Comparison of ENCODE assay signal across 8 cellular contexts in genomic region chr17:3558603-3559269, GRCh38. TPM values are rescaled to one million over a fixed set of nuclear protein-coding genes. Genes with fewer than 3 reads are reported as not detected.
DNase-seq lines count a peak whose midpoint lies in the region; ATAC-seq and TF ChIP-seq lines count a peak whose summit lies in the region.

No MANE protein-coding gene starts in this region.

- H3K9me3 Mint-ChIP-seq in activated CD4-positive, alpha-beta T cell treated with anti-CD3 and anti-CD28 coated beads, Interleukin-2, amount 10 ng/mL, durations not matched to agents 7 days and 5 days: no peaks in the 10 kb centered on the region

- peak overlapping the region; percentile 52 for H3K27ac Mint-ChIP-seq in activated CD4-positive, alpha-beta T cell treated with anti-CD3 and anti-CD28 coated beads, Interleukin-2, amount 10 ng/mL, durations not matched to agents 7 days and 5 days

- no peaks in the 10 kb centered on the region for H3K27me3 Mint-ChIP-seq in activated CD4-positive, alpha-beta T cell treated with anti-CD3 and anti-CD28 coated beads, Interleukin-2, amount 10 ng/mL, durations not matched to agents 7 days and 5 days

- ATAC-seq in GM19455 (IDR thresholded peaks at IDR 0.05; ENCODE audit: unreplicated experiment): peak; percentile 68
- peak; percentile 42 for ATAC-seq in HG03469 (IDR thresholded peaks at IDR 0.05; ENCODE audit: unreplicated experiment)

- CTCF ChIA-PET in activated CD4-positive, alpha-beta T cell treated with anti-CD3 and anti-CD28 coated beads, Interleukin-2, amount 10 ng/mL, durations not matched to agents 7 days and 5 days (lab: Charles Lee): no interaction called here

- peaks cover 12% of the 10 kb centered on the region for H3K4me1 Mint-ChIP-seq in activated CD4-positive, alpha-beta T cell treated with anti-CD3 and anti-CD28 coated beads, Interleukin-2, amount 10 ng/mL, durations not matched to agents 7 days and 5 days

- no peak overlapping the region for H3K4me3 ChIP-seq in fibroblast of the aortic adventitia (ENCODE audit: low read depth, low read length)

- no peaks in the 10 kb centered on the region for H3K36me3 Mint-ChIP-seq in activated CD4-positive, alpha-beta T cell treated with anti-CD3 and anti-CD28 coated beads, Interleukin-2, amount 10 ng/mL, durations not matched to agents 7 days and 5 days (ENCODE audit: low read depth)

- H3K4me3 Mint-ChIP-seq in activated CD4-positive, alpha-beta T cell treated with anti-CD3 and anti-CD28 coated beads, Interleukin-2, amount 10 ng/mL, durations not matched to agents 7 days and 5 days: no peak overlapping the region

- TF ChIP-seq CTCF in fibroblast of the aortic adventitia (IDR thresholded peaks at IDR 0.05; ENCODE audit: insufficient read depth, low read length): no peak

- peak; percentile 99 for DNase-seq in DMS53 (lab: John Stamatoyannopoulos, UW)
- peak; percentile 34 for DNase-seq in activated CD4-positive, alpha-beta T cell treated with anti-CD3 and anti-CD28 coated beads, Interleukin-2, amount 10 ng/mL, durations not matched to agents 7 days and 5 days
- DNase-seq in fibroblast of the aortic adventitia (ENCODE audit: low read depth): peak; percentile 15
- peak; percentile 10 to 22 (median 18) for DNase-seq in stimulated activated CD4-positive, alpha-beta T cell treated with anti-CD3 and anti-CD28 coated beads, TNF-alpha, amount 100 ng/mL, for 1 hour (ENCODE audit: low read depth in 3 of 3, low spot score in 1 of 3)
- no peak for DNase-seq in NCI-H187 treated with DMSO at 0.1 percent for 48 hours (lab: John Stamatoyannopoulos, UW)
- no peak for DNase-seq in cortex of kidney (lab: John Stamatoyannopoulos, UW)

- POLR2A ChIA-PET in activated CD4-positive, alpha-beta T cell treated with anti-CD3 and anti-CD28 coated beads, Interleukin-2, amount 10 ng/mL, durations not matched to agents 7 days and 5 days (lab: Charles Lee): interaction anchor here (0.6 to 0.9 kb wide), 2 partner anchors 9 to 77 kb away, joined by 3 read pairs; partner anchors contain the start of gene SHPK

RNA-seq across cellular contexts. Expression of gene TRPV3, which starts 1.1 kb away (rescaled TPM):
- under 1 TPM; 0.10 to 0.27 TPM for total RNA-seq in activated CD4-positive, alpha-beta T cell treated with anti-CD3 and anti-CD28 coated beads, Interleukin-2, amount 10 ng/mL, durations not matched to agents 7 days and 5 days
- total RNA-seq in fibroblast of the aortic adventitia (ENCODE audit: low replicate concordance): 1.5 and 1.9 TPM in 2 replicates

RNA-seq across cellular contexts. Expression of gene TRPV1, which starts 50.5 kb away (rescaled TPM):
- 1 to 10 TPM; 3.1 to 4.3 TPM for total RNA-seq in activated CD4-positive, alpha-beta T cell treated with anti-CD3 and anti-CD28 coated beads, Interleukin-2, amount 10 ng/mL, durations not matched to agents 7 days and 5 days
- total RNA-seq in fibroblast of the aortic adventitia (ENCODE audit: low replicate concordance): 2.3 and 16.0 TPM in 2 replicates

Comparison
In these comparisons a context has a peak if more than half of its experiments do, and no peak if none do; other contexts are left out.
1. DNase-seq: peak in DMS53 (single experiment), activated CD4-positive, alpha-beta T cell treated with anti-CD3 and anti-CD28 coated beads, Interleukin-2, amount 10 ng/mL, durations not matched to agents 7 days and 5 days (single experiment), fibroblast of the aortic adventitia (single experiment) and stimulated activated CD4-positive, alpha-beta T cell treated with anti-CD3 and anti-CD28 coated beads, TNF-alpha, amount 100 ng/mL, for 1 hour (3 of 3); none in NCI-H187 treated with DMSO at 0.1 percent for 48 hours (single experiment) and cortex of kidney (single experiment).